In the genomic region with DNA sequence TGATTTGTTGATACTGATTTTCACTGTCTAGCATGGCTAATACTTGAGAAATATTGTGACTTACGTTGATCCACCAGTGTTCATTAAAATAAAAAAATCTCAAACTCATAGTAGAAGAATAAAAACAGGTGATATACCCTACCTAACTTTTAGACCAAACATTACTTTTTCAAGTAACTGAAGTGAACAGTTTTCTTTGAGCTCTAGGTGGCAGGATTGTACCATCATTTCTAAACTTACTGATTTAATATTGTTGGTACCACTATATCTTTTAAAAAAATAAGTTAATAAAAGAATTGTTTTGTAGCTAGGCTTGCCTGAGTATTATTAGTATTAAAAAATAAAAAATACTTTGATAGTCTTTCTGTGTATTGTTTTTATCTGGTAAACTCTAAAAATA, we compare ENCODE assay signal across 10 cellular contexts. TPM values are rescaled to one million over a fixed set of nuclear protein-coding genes. Genes with fewer than 3 reads are reported as not detected.
DNase-seq lines count a peak whose midpoint lies in the region; ATAC-seq and TF ChIP-seq lines count a peak whose summit lies in the region.
"Had no signal": no experiment of that assay in that cellular context is flagged by ENCODE, and none has a peak within 500 bp of the region (broad histone marks: within the 10 kb centered on the region; RNA-seq: fewer than 3 reads in every experiment).

No MANE protein-coding gene starts in this region.

- H3K27me3 ChIP-seq in cardiac muscle cell = no peaks in the 10 kb centered on the region
- no peaks in the 10 kb centered on the region for H3K27me3 ChIP-seq in right cardiac atrium (ENCODE audit: control insufficient read depth, insufficient read depth)
- H3K27me3 ChIP-seq in PC-3 (ENCODE audit: low read length) = no peaks in the 10 kb centered on the region
- H3K27me3 ChIP-seq in tibial artery = no peaks in the 10 kb centered on the region

- POLR2A ChIA-PET in PC-3 (lab: Charles Lee; ENCODE audit: unreplicated experiment) = no interaction called here

- no peak overlapping the region for H3K27ac ChIP-seq in cardiac muscle cell
- no peak overlapping the region for H3K27ac ChIP-seq in right cardiac atrium (ENCODE audit: low read length)
- H3K27ac ChIP-seq in PC-3 (ENCODE audit: low read length) = no peak overlapping the region
- no peak overlapping the region for H3K27ac ChIP-seq in tibial artery

- intact Hi-C loops in right cardiac atrium (cut with DNase I) (no loop called here), PC-3 (cut with micrococcal nuclease) (loop anchor here (5.0 kb wide), 1 partner anchor 194 kb away; no protein-coding TSS in a partner anchor), tibial artery (cut with DNase I; ENCODE audit: low total_unique reads) (no loop called here)

- H3K36me3 ChIP-seq in cardiac muscle cell (peaks cover 47% of the 10 kb centered on the region), PC-3 (ENCODE audit: low read depth, low read length) (peaks cover 18% of the 10 kb centered on the region), tibial artery (peaks cover 36 to 69% (median 46%) of the 10 kb centered on the region in 3 donors)

- H3K9me2 ChIP-seq in PC-3 (replicated peaks; ENCODE audit: low read length) = no peaks in the 10 kb centered on the region

- H3K4me1 ChIP-seq in cardiac muscle cell (ENCODE audit: low read depth) = no peaks in the 10 kb centered on the region
- no peaks in the 10 kb centered on the region for H3K4me1 ChIP-seq in right cardiac atrium (ENCODE audit: control insufficient read depth, insufficient read depth, low read length)
- H3K4me1 ChIP-seq in PC-3 (ENCODE audit: insufficient read depth, low read length) = no peaks in the 10 kb centered on the region
- H3K4me1 ChIP-seq in tibial artery = peaks cover 0 to 13% (median 0%) of the 10 kb centered on the region in 4 donors

- 77% methylated on average over 1 of the region's 1 CpG for WGBS in right cardiac atrium

- peaks cover 4% of the 10 kb centered on the region; the same call in 1 of the 2 replicates for H4K20me1 ChIP-seq in PC-3 (ENCODE audit: low read length)

- H3F3A ChIP-seq in PC-3 (ENCODE audit: low read length, unreplicated experiment) = no peaks in the 10 kb centered on the region

- BruUV-seq in PC-3 (replicated peaks; lab: Mats Ljungman, UMichigan) = no TSS peak

- no peak overlapping the region for H2AFZ ChIP-seq in PC-3 (ENCODE audit: low read length)

- H3K4me3 ChIP-seq in cardiac muscle cell (no peak overlapping the region), right cardiac atrium (ENCODE audit: low read length) (no peak overlapping the region), PC-3 (ENCODE audit: low read length) (no peak overlapping the region), fibroblast of mammary gland (ENCODE audit: control insufficient read depth, low read depth, low read length) (no peak overlapping the region), tibial artery (no peak overlapping the region)

- TF ChIP-seq CTCF in cardiac muscle cell (IDR thresholded peaks at IDR 0.05; ENCODE audit: low read depth, low read length) (peak; percentile 36), PC-3 (conservative IDR thresholded peaks at IDR 0.05; ENCODE audit: low read depth, low read length) (peak; percentile 46), fibroblast of mammary gland (conservative IDR thresholded peaks at IDR 0.05; ENCODE audit: control insufficient read depth, insufficient read depth, low read depth, low read length) (peak; percentile 34), tibial artery (IDR thresholded peaks at IDR 0.05) (peak; percentile 12 to 24)

- H3K9me3 ChIP-seq in cardiac muscle cell (ENCODE audit: low read depth) (no peaks in the 10 kb centered on the region), right cardiac atrium (ENCODE audit: control insufficient read depth, low read length) (no peaks in the 10 kb centered on the region), PC-3 (ENCODE audit: low read length) (no peaks in the 10 kb centered on the region), tibial artery (no peaks in the 10 kb centered on the region)

- ATAC-seq in right cardiac atrium (no peak), PC-3 (no peak)

- no peak overlapping the region for H3K9ac ChIP-seq in PC-3 (ENCODE audit: low read length)

- CTCF ChIA-PET in PC-3 (lab: Charles Lee) = interaction anchor here (0.6 kb wide), 4 partner anchors 10 to 538 kb away, joined by 3 to 4 read pairs (median 4); no protein-coding TSS in a partner anchor

- H3K4me2 ChIP-seq in PC-3 (ENCODE audit: low read length) = no peak overlapping the region

- H3K79me2 ChIP-seq in PC-3 (ENCODE audit: low read length) = peaks cover 4% of the 10 kb centered on the region; the same call in 1 of the 2 replicates

- DNase-seq in cardiac muscle cell (ENCODE audit: low read depth in 1 of 2, low spot score in 1 of 2) (peak; percentile 26 to 44), right cardiac atrium (no peak), PC-3 (peak; percentile 29), fibroblast of mammary gland (ENCODE audit: low read depth) (peak; percentile 28), tibial artery (no peak), cerebellar nuclear complex (lab: John Stamatoyannopoulos, UW) (no peak), NOMO-1 (lab: John Stamatoyannopoulos, UW; ENCODE audit: unreplicated experiment in 2 of 2) (no peak)
- no peak for DNase-seq in activated T-cell treated with anti-CD3 and anti-CD28 coated beads, Interleukin-2, amount 50 U/mL, for 1 hour
- DNase-seq: Calu3, T1000 had no signal

RNA-seq across cellular contexts. Expression of a gene that starts 21.5 kb away (rescaled TPM):
- total RNA-seq in cardiac muscle cell (17.7 and 25.6 TPM in 2 replicates), right cardiac atrium (10 to 100 TPM; 53.5 to 60.9 (median 55.4) TPM), PC-3 (2014; rRNA removed) (10.0 and 13.4 TPM in 2 replicates)
- polyA plus RNA-seq in cardiac muscle cell (44.9 and 45.8 TPM in 2 replicates), right cardiac atrium (12.4 TPM)

RNA-seq across cellular contexts. Expression of a gene that starts 38.1 kb away (rescaled TPM):
- total RNA-seq in cardiac muscle cell (5.0 and 7.7 TPM in 2 replicates), right cardiac atrium (10 to 100 TPM; 25.3 to 32.7 (median 30.2) TPM), PC-3 (2014; rRNA removed) (16.5 and 18.6 TPM in 2 replicates)
- polyA plus RNA-seq in cardiac muscle cell (21.9 and 24.9 TPM in 2 replicates), right cardiac atrium (37.3 TPM)

RNA-seq across cellular contexts. Expression of a gene that starts 43.1 kb away (rescaled TPM):
- total RNA-seq in cardiac muscle cell (1.5 and 1.7 TPM in 2 replicates), right cardiac atrium (10 to 100 TPM; 36.4 to 73.5 (median 57.0) TPM), PC-3 (2014; rRNA removed) (not detected in 2 replicates)
- polyA plus RNA-seq in cardiac muscle cell (0.73 and 1.8 TPM in 2 replicates), right cardiac atrium (25.5 TPM)
- total RNA-seq: Calu3 had no signal

Comparison
In these comparisons a context has a peak if more than half of its experiments do, and no peak if none do; other contexts are left out.
1. DNase-seq: peak in cardiac muscle cell (2 of 2), PC-3 (single experiment) and fibroblast of mammary gland (single experiment); none in right cardiac atrium (0 of 3), tibial artery (0 of 2), activated T-cell treated with anti-CD3 and anti-CD28 coated beads, Interleukin-2, amount 50 U/mL, for 1 hour (single experiment), cerebellar nuclear complex (0 of 2) and NOMO-1 (0 of 2).
2. RNA of a gene that starts 43.1 kb away (total RNA-seq): 36.4 to 73.5 TPM in right cardiac atrium; 1.5 to 1.7 TPM in cardiac muscle cell and not detected in PC-3; every median in the first group is over 10 times any median in the second.
3. Peak in every context shown above with its lines, with median percentiles within 50 percentile points of each other: CTCF ChIP-seq.